In genomic region chr12:39621670-39622069, GRCh38 we compare ENCODE assay signal across 19 cellular contexts. TPM values are rescaled to one million over a fixed set of nuclear protein-coding genes. Genes with fewer than 3 reads are reported as not detected.
DNase-seq lines count a peak whose midpoint lies in the region; ATAC-seq, FAIRE-seq and TF ChIP-seq lines count a peak whose summit lies in the region.
"Had no signal": no experiment of that assay in that cellular context is flagged by ENCODE, and none has a peak within 500 bp of the region (broad histone marks: within the 10 kb centered on the region; RNA-seq: fewer than 3 reads in every experiment).

No MANE protein-coding gene starts in this region.

- H3K27ac ChIP-seq in OCI-LY1 (ENCODE audit: low read depth, low read length, poor library complexity, severe bottlenecking): peak overlapping the region; percentile 96
- peak overlapping the region in 3 of 4 donors; percentile 79 to 83 (median 82) for H3K27ac ChIP-seq in transverse colon
- H3K27ac ChIP-seq: brain microvascular endothelial cell, RWPE1 had no signal

- H3K4me3 Mint-ChIP-seq in activated naive CD8-positive, alpha-beta T cell treated with anti-CD3 and anti-CD28 coated beads, Interleukin-2, amount 10 ng/mL, durations not matched to agents 7 days and 5 days: peak overlapping the region; percentile 63
- no peak overlapping the region for H3K4me3 Mint-ChIP-seq in activated naive CD8-positive, alpha-beta T cell treated with anti-CD3 and anti-CD28 coated beads for 36 hours
- H3K4me3 Mint-ChIP-seq in brain: peak overlapping the region in 4 of 5 experiments; percentile 74 to 78 (median 76)

- no peaks in the 10 kb centered on the region for H3K27me3 Mint-ChIP-seq in activated naive CD8-positive, alpha-beta T cell treated with anti-CD3 and anti-CD28 coated beads, Interleukin-2, amount 10 ng/mL, durations not matched to agents 7 days and 5 days
- no peaks in the 10 kb centered on the region for H3K27me3 Mint-ChIP-seq in activated naive CD8-positive, alpha-beta T cell treated with anti-CD3 and anti-CD28 coated beads for 36 hours
- H3K27me3 Mint-ChIP-seq in brain: no peaks in the 10 kb centered on the region

- no peak for TF ChIP-seq EP300 in transverse colon (IDR thresholded peaks at IDR 0.05; ENCODE audit: low read depth)

- TF ChIP-seq CTCF in OCI-LY1 (IDR thresholded peaks at IDR 0.05; ENCODE audit: low read length): no peak
- no peak for TF ChIP-seq CTCF in brain (conservative IDR thresholded peaks at IDR 0.05)
- TF ChIP-seq CTCF in transverse colon (IDR thresholded peaks at IDR 0.05): no peak

- H3F3A ChIP-seq in OCI-LY1 (ENCODE audit: insufficient read depth, low read length): peaks cover 7% of the 10 kb centered on the region; the same call in 1 of the 2 replicates

- intact Hi-C loops in transverse colon (cut with DNase I; ENCODE audit: low total_unique reads): no loop called here

- H3K27me3 ChIP-seq in OCI-LY1 (ENCODE audit: insufficient read depth, low read length) (no peaks in the 10 kb centered on the region), transverse colon (no peaks in the 10 kb centered on the region)
- H3K27me3 ChIP-seq: brain microvascular endothelial cell, tibial nerve had no signal

- no peaks in the 10 kb centered on the region for H3K9me2 ChIP-seq in OCI-LY1 (ENCODE audit: low read depth, low read length)

- peak overlapping the region; percentile 89 for H3K4me2 ChIP-seq in OCI-LY1 (ENCODE audit: low read length)

- FAIRE-seq in frontal cortex (lab: Jason Lieb, UNC): no peak
- FAIRE-seq: colon had no signal

- peaks cover 34% of the 10 kb centered on the region for H3K4me1 Mint-ChIP-seq in activated naive CD8-positive, alpha-beta T cell treated with anti-CD3 and anti-CD28 coated beads, Interleukin-2, amount 10 ng/mL, durations not matched to agents 7 days and 5 days
- H3K4me1 Mint-ChIP-seq in activated naive CD8-positive, alpha-beta T cell treated with anti-CD3 and anti-CD28 coated beads for 36 hours: peaks cover 48% of the 10 kb centered on the region
- H3K4me1 Mint-ChIP-seq in brain: peaks cover 17% of the 10 kb centered on the region

- peaks cover 9% of the 10 kb centered on the region for H3K36me3 Mint-ChIP-seq in activated naive CD8-positive, alpha-beta T cell treated with anti-CD3 and anti-CD28 coated beads, Interleukin-2, amount 10 ng/mL, durations not matched to agents 7 days and 5 days
- peaks cover 13% of the 10 kb centered on the region for H3K36me3 Mint-ChIP-seq in activated naive CD8-positive, alpha-beta T cell treated with anti-CD3 and anti-CD28 coated beads for 36 hours
- H3K36me3 Mint-ChIP-seq in brain: no peaks in the 10 kb centered on the region

- DNase-seq in activated naive CD8-positive, alpha-beta T cell treated with anti-CD3 and anti-CD28 coated beads, Interleukin-2, amount 10 ng/mL, durations not matched to agents 7 days and 5 days: no peak
- no peak for DNase-seq in activated naive CD8-positive, alpha-beta T cell treated with anti-CD3 and anti-CD28 coated beads for 36 hours
- no peak for DNase-seq in transverse colon
- no peak for DNase-seq in frontal cortex (ENCODE audit: low spot score in 2 of 2)
- DNase-seq in DMS153 treated with DMSO at 0.1 percent for 48 hours (lab: John Stamatoyannopoulos, UW; ENCODE audit: unreplicated experiment): no peak
- DNase-seq in COR-L47 (lab: John Stamatoyannopoulos, UW): no peak
- DNase-seq: brain microvascular endothelial cell, Caco-2, Kasumi-1, left cardiac atrium, mesendoderm, NCI-H1105 had no signal

- H3K36me3 ChIP-seq in OCI-LY1 (ENCODE audit: insufficient read depth, low read length): no peaks in the 10 kb centered on the region
- H3K36me3 ChIP-seq in transverse colon: no peaks in the 10 kb centered on the region
- H3K36me3 ChIP-seq: brain microvascular endothelial cell, tibial nerve had no signal

- no peaks in the 10 kb centered on the region for H3K9me3 Mint-ChIP-seq in activated naive CD8-positive, alpha-beta T cell treated with anti-CD3 and anti-CD28 coated beads, Interleukin-2, amount 10 ng/mL, durations not matched to agents 7 days and 5 days
- H3K9me3 Mint-ChIP-seq in activated naive CD8-positive, alpha-beta T cell treated with anti-CD3 and anti-CD28 coated beads for 36 hours: peaks cover 1% of the 10 kb centered on the region
- H3K9me3 Mint-ChIP-seq in brain: no peaks in the 10 kb centered on the region

- peak overlapping the region; percentile 71; the same call in 1 of the 2 replicates for H3K9ac ChIP-seq in OCI-LY1 (ENCODE audit: low read length)

- POLR2A ChIA-PET in activated naive CD8-positive, alpha-beta T cell treated with anti-CD3 and anti-CD28 coated beads, Interleukin-2, amount 10 ng/mL, durations not matched to agents 7 days and 5 days (lab: Charles Lee): interaction anchor here (0.7 to 4.9 kb wide), 9 partner anchors 7 to 249 kb away, joined by 3 to 71 read pairs (median 6); partner anchors contain the start of gene KIF21A

- ATAC-seq in activated naive CD8-positive, alpha-beta T cell treated with anti-CD3 and anti-CD28 coated beads, Interleukin-2, amount 10 ng/mL, durations not matched to agents 7 days and 5 days (ENCODE audit: low read depth): no peak
- ATAC-seq: left cardiac atrium, sciatic nerve had no signal

- H3K4me1 ChIP-seq in OCI-LY1 (ENCODE audit: insufficient read depth, low read length, severe bottlenecking) (peaks cover 54% of the 10 kb centered on the region), transverse colon (peaks cover 0 to 8% (median 4%) of the 10 kb centered on the region in 4 donors)

- no peaks in the 10 kb centered on the region for H4K20me1 ChIP-seq in OCI-LY1 (ENCODE audit: insufficient read depth, low read length)

- H3K9me3 ChIP-seq in OCI-LY1 (ENCODE audit: low read length): no peaks in the 10 kb centered on the region
- H3K9me3 ChIP-seq in transverse colon: no peaks in the 10 kb centered on the region
- H3K9me3 ChIP-seq: Caco-2, tibial nerve had no signal

- peaks cover 11% of the 10 kb centered on the region; the same call in 1 of the 2 replicates for H3K79me2 ChIP-seq in OCI-LY1 (ENCODE audit: insufficient read depth, low read length)

- 0 out of 2 replicates have a peak overlapping the region, but pooled peaks have one; percentile 7 for H2AFZ ChIP-seq in OCI-LY1 (ENCODE audit: low read length)

- no peak overlapping the region for H3K27ac Mint-ChIP-seq in activated naive CD8-positive, alpha-beta T cell treated with anti-CD3 and anti-CD28 coated beads, Interleukin-2, amount 10 ng/mL, durations not matched to agents 7 days and 5 days
- H3K27ac Mint-ChIP-seq in activated naive CD8-positive, alpha-beta T cell treated with anti-CD3 and anti-CD28 coated beads for 36 hours: no peak overlapping the region
- peak overlapping the region in 3 of 5 experiments; percentile 39 to 81 (median 40) for H3K27ac Mint-ChIP-seq in brain

- H3K4me3 ChIP-seq in OCI-LY1 (ENCODE audit: low read depth, low read length, poor library complexity, severe bottlenecking) (no peak overlapping the region), transverse colon (no peak overlapping the region)

- in situ Hi-C loops in transverse colon (cut with MboI; ENCODE audit: low pct_ligation_motif_present in 1 of 4, low pct_unique_long_range_greater_than_20kb in 1 of 4, low sequenced_read_pairs in 3 of 4): no loop called here

- no peak for TF ChIP-seq POLR2A in transverse colon (IDR thresholded peaks at IDR 0.05)

RNA-seq across cellular contexts. Expression of gene ABCD2, which starts 2.1 kb away (rescaled TPM):
- total RNA-seq in activated naive CD8-positive, alpha-beta T cell treated with anti-CD3 and anti-CD28 coated beads, Interleukin-2, amount 10 ng/mL, durations not matched to agents 7 days and 5 days: 10 to 100 TPM; 30.8 TPM
- total RNA-seq in activated naive CD8-positive, alpha-beta T cell treated with anti-CD3 and anti-CD28 coated beads for 36 hours: 1 to 10 TPM; 3.1 to 3.6 TPM
- 0.46 TPM for polyA plus RNA-seq in brain (ENCODE audit: insufficient read depth, low read depth, low replicate concordance)
- 1 to 10 TPM in 1 of 4 donors, under 1 TPM in 2, not detected in 1; 0.37 to 1.9 (median 0.55) TPM for total RNA-seq in transverse colon
- total RNA-seq in frontal cortex: 18.3 TPM
- total RNA-seq: Caco-2, NCI-H460 had no signal

Comparison
In these comparisons a context has a peak if more than half of its experiments do, and no peak if none do; other contexts are left out.
1. H3K27ac Mint-ChIP-seq: peak in brain (3 of 5); none in activated naive CD8-positive, alpha-beta T cell treated with anti-CD3 and anti-CD28 coated beads, Interleukin-2, amount 10 ng/mL, durations not matched to agents 7 days and 5 days (single experiment) and activated naive CD8-positive, alpha-beta T cell treated with anti-CD3 and anti-CD28 coated beads for 36 hours (single experiment).